Comparison of ENCODE assay signal across 19 cellular contexts in the genomic region with DNA sequence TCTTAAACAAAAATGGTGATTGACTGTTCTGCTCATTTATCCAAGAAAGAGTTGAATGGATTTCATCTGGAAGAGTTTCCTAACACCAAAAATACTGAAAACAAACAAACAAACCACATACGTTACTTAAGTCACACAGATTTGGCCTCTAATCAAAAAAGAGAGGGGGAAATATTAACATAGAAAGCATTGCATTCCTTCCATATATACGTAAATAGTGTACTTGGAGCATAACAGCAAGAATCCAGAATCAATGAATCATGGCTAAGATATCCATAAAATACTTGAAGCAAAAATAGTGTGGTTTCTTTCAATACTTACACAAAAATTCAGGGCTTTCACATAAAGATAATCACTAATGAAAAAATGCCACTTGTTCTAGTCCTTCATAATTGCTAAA.
A peak's percentile ranks its signal among the peaks of the same experiment; 100 is the strongest.
DNase-seq lines count a peak whose midpoint lies in the region; ATAC-seq, FAIRE-seq and TF ChIP-seq lines count a peak whose summit lies in the region.
"Had no signal": no experiment of that assay in that cellular context is flagged by ENCODE, and none has a peak within 500 bp of the region (broad histone marks: within the 10 kb centered on the region; RNA-seq: fewer than 3 reads in every experiment).

No MANE protein-coding gene starts in this region.

- no peak overlapping the region for H3K27ac Mint-ChIP-seq in activated CD8-positive, alpha-beta T cell treated with anti-CD3 and anti-CD28 coated beads, Interleukin-2, amount 10 ng/mL, durations not matched to agents 7 days and 5 days
- H3K27ac Mint-ChIP-seq: CD14-positive monocyte; dendritic cell treated with granulocyte-macrophage colony-stimulating factor and Interleukin-4, amounts not matched to agents 40 ng/mL and 50 ng/mL, for 4 days; stimulated activated effector memory CD8-positive, alpha-beta T cell treated with anti-CD3 and anti-CD28 coated beads, Interleukin-12 subunit alpha, Interleukin-12 subunit beta, amount 100 ng/mL, for 72 hours had no signal

- H3K4me1 ChIP-seq in endothelial cell of umbilical vein (ENCODE audit: control insufficient read depth, extremely low read depth, insufficient read depth, low read length): peaks cover 10% of the 10 kb centered on the region
- peaks cover 23% of the 10 kb centered on the region for H3K4me1 ChIP-seq in osteoblast (ENCODE audit: insufficient read depth, low read length)
- no peaks in the 10 kb centered on the region for H3K4me1 ChIP-seq in vagina
- H3K4me1 ChIP-seq: gastrocnemius medialis, upper lobe of right lung had no signal

- no TSS peak for BruUV-seq in endothelial cell of umbilical vein (replicated peaks; lab: Mats Ljungman, UMichigan)

- FAIRE-seq in RCC 7860 (lab: Jason Lieb, UNC): no peak
- peak; percentile 12 for FAIRE-seq in endothelial cell of umbilical vein (lab: Jason Lieb, UNC)
- FAIRE-seq in H54 (lab: Jason Lieb, UNC): no peak
- FAIRE-seq: islet of Langerhans had no signal

- no peak overlapping the region for H3K4me2 ChIP-seq in endothelial cell of umbilical vein (ENCODE audit: insufficient read depth, low read length)
- H3K4me2 ChIP-seq in osteoblast (ENCODE audit: insufficient read depth, low read length): peak overlapping the region; percentile 23

- POLR2A ChIA-PET in BJ (lab: Charles Lee) (no interaction called here), endothelial cell of umbilical vein (lab: Charles Lee) (no interaction called here)
- POLR2A ChIA-PET in activated CD8-positive, alpha-beta T cell treated with anti-CD3 and anti-CD28 coated beads, Interleukin-2, amount 10 ng/mL, durations not matched to agents 7 days and 5 days (lab: Charles Lee): no interaction called here

- dilution Hi-C loops in endothelial cell of umbilical vein (cut with MboI; ENCODE audit: extremely low pct_ligation_motif_present, low sequenced_read_pairs): no loop called here

- no peaks in the 10 kb centered on the region for H3K4me1 Mint-ChIP-seq in activated CD8-positive, alpha-beta T cell treated with anti-CD3 and anti-CD28 coated beads, Interleukin-2, amount 10 ng/mL, durations not matched to agents 7 days and 5 days (ENCODE audit: low read depth)
- H3K4me1 Mint-ChIP-seq: CD14-positive monocyte; stimulated activated effector memory CD8-positive, alpha-beta T cell treated with anti-CD3 and anti-CD28 coated beads, Interleukin-12 subunit alpha, Interleukin-12 subunit beta, amount 100 ng/mL, for 72 hours had no signal

- H3K4me3 Mint-ChIP-seq in activated CD8-positive, alpha-beta T cell treated with anti-CD3 and anti-CD28 coated beads, Interleukin-2, amount 10 ng/mL, durations not matched to agents 7 days and 5 days: no peak overlapping the region
- H3K4me3 Mint-ChIP-seq: CD14-positive monocyte; dendritic cell treated with granulocyte-macrophage colony-stimulating factor and Interleukin-4, amounts not matched to agents 40 ng/mL and 50 ng/mL, for 4 days; stimulated activated effector memory CD8-positive, alpha-beta T cell treated with anti-CD3 and anti-CD28 coated beads, Interleukin-12 subunit alpha, Interleukin-12 subunit beta, amount 100 ng/mL, for 72 hours had no signal

- peak; percentile 93 for DNase-seq in BJ (ENCODE audit: low read depth)
- peak; percentile 5 for DNase-seq in RCC 7860 (ENCODE audit: low spot score)
- peak; percentile 81 for DNase-seq in endothelial cell of umbilical vein (ENCODE audit: low read depth, low spot score)
- DNase-seq in osteoblast (ENCODE audit: insufficient read length, low spot score, missing footprints): no peak
- DNase-seq in activated CD8-positive, alpha-beta T cell treated with anti-CD3 and anti-CD28 coated beads, Interleukin-2, amount 10 ng/mL, durations not matched to agents 7 days and 5 days: no peak
- DNase-seq in ureter (ENCODE audit: low spot score): no peak
- DNase-seq in H54 (ENCODE audit: insufficient read length, low spot score): no peak
- no peak for DNase-seq in vagina (ENCODE audit: extremely low spot score in 2 of 2)
- DNase-seq: activated naive CD4-positive, alpha-beta T cell treated with anti-CD3 and anti-CD28 coated beads, Interleukin-2, amount 50 U/mL, for 16 hours; gastrocnemius medialis; GOT3; Kasumi-1; NCI-H1930; stimulated activated CD4-positive, alpha-beta T cell treated with anti-CD3 and anti-CD28 coated beads, Interleukin-2, amount 100 ng/mL, for 48 hours; upper lobe of right lung had no signal

- H3K79me2 ChIP-seq in endothelial cell of umbilical vein (ENCODE audit: control insufficient read depth, insufficient read depth, low read length): no peaks in the 10 kb centered on the region
- H3K79me2 ChIP-seq in osteoblast (ENCODE audit: insufficient read depth, low read length): no peaks in the 10 kb centered on the region

- peaks cover 25% of the 10 kb centered on the region for H3K9me3 Mint-ChIP-seq in activated CD8-positive, alpha-beta T cell treated with anti-CD3 and anti-CD28 coated beads, Interleukin-2, amount 10 ng/mL, durations not matched to agents 7 days and 5 days (ENCODE audit: insufficient read depth)

- peak overlapping the region; percentile 33 for H3K9ac ChIP-seq in endothelial cell of umbilical vein (replicated peaks; ENCODE audit: extremely low read depth, insufficient read depth, low read length)

- no peak for TF ChIP-seq POLR2A in endothelial cell of umbilical vein (IDR thresholded peaks at IDR 0.05; ENCODE audit: low read depth, low read length)
- no peak for TF ChIP-seq POLR2A in H54 (IDR thresholded peaks at IDR 0.05; ENCODE audit: low read depth, low read length)
- TF ChIP-seq POLR2A in vagina (IDR thresholded peaks at IDR 0.05): no peak

- ATAC-seq in activated CD8-positive, alpha-beta T cell treated with anti-CD3 and anti-CD28 coated beads, Interleukin-2, amount 10 ng/mL, durations not matched to agents 7 days and 5 days: no peak
- ATAC-seq: gastrocnemius medialis; stimulated activated effector memory CD8-positive, alpha-beta T cell treated with anti-CD3 and anti-CD28 coated beads, Interleukin-12 subunit alpha, Interleukin-12 subunit beta, amount 100 ng/mL, for 72 hours; upper lobe of right lung had no signal

- no peaks in the 10 kb centered on the region for H3K36me3 ChIP-seq in BJ (ENCODE audit: control insufficient read depth, insufficient read depth, low read length)
- no peaks in the 10 kb centered on the region for H3K36me3 ChIP-seq in endothelial cell of umbilical vein (ENCODE audit: control insufficient read depth in 2 of 2, extremely low read depth in 1 of 2, insufficient read depth in 2 of 2, low read length in 2 of 2)
- no peaks in the 10 kb centered on the region for H3K36me3 ChIP-seq in osteoblast (ENCODE audit: insufficient read depth, low read length)
- H3K36me3 ChIP-seq in vagina: no peaks in the 10 kb centered on the region
- H3K36me3 ChIP-seq: gastrocnemius medialis, upper lobe of right lung had no signal

- no peaks in the 10 kb centered on the region for H3K9me1 ChIP-seq in endothelial cell of umbilical vein (replicated peaks; ENCODE audit: control insufficient read depth, extremely low read depth, insufficient read depth, low read length)

- H3K4me3 ChIP-seq in BJ (ENCODE audit: low read depth, low read length) (no peak overlapping the region), endothelial cell of umbilical vein (replicated peaks in 1 of 3; ENCODE audit: insufficient read depth in 1 of 3, low read depth in 1 of 3, low read length in 3 of 3) (no peak overlapping the region), osteoblast (ENCODE audit: insufficient read depth, low read length) (no peak overlapping the region), vagina (no peak overlapping the region)
- H3K4me3 ChIP-seq: gastrocnemius medialis, upper lobe of right lung had no signal

- peaks cover 10% of the 10 kb centered on the region for H3K36me3 Mint-ChIP-seq in activated CD8-positive, alpha-beta T cell treated with anti-CD3 and anti-CD28 coated beads, Interleukin-2, amount 10 ng/mL, durations not matched to agents 7 days and 5 days (ENCODE audit: low read depth)
- H3K36me3 Mint-ChIP-seq: stimulated activated effector memory CD8-positive, alpha-beta T cell treated with anti-CD3 and anti-CD28 coated beads, Interleukin-12 subunit alpha, Interleukin-12 subunit beta, amount 100 ng/mL, for 72 hours had no signal

- no peak overlapping the region for H3K27ac ChIP-seq in endothelial cell of umbilical vein (ENCODE audit: insufficient read depth, low read depth, low read length)
- peak overlapping the region; percentile 79 for H3K27ac ChIP-seq in osteoblast (ENCODE audit: low read depth, low read length)
- H3K27ac ChIP-seq in vagina: no peak overlapping the region
- H3K27ac ChIP-seq: gastrocnemius medialis, upper lobe of right lung had no signal

- TF ChIP-seq CTCF in BJ (IDR thresholded peaks at IDR 0.05; ENCODE audit: insufficient read depth, low read depth, low read length) (no peak), endothelial cell of umbilical vein (IDR thresholded peaks at IDR 0.05; ENCODE audit: extremely low read depth in 1 of 2, insufficient read depth in 1 of 2, low read depth in 1 of 2, low read length in 2 of 2) (no peak), osteoblast (IDR thresholded peaks at IDR 0.05; ENCODE audit: extremely low read depth, low read depth, low read length) (no peak), vagina (IDR thresholded peaks at IDR 0.05) (no peak)

- H4K20me1 ChIP-seq in endothelial cell of umbilical vein (replicated peaks; ENCODE audit: control insufficient read depth, extremely low read depth, insufficient read depth, low read length) (no peaks in the 10 kb centered on the region), osteoblast (ENCODE audit: insufficient read depth, low read length) (no peaks in the 10 kb centered on the region)

- H3K9me3 ChIP-seq in endothelial cell of umbilical vein (replicated peaks; ENCODE audit: control insufficient read depth, insufficient read depth, low read length): no peaks in the 10 kb centered on the region
- H3K9me3 ChIP-seq in osteoblast (ENCODE audit: low read depth, low read length): peaks cover 2% of the 10 kb centered on the region
- no peaks in the 10 kb centered on the region for H3K9me3 ChIP-seq in vagina
- H3K9me3 ChIP-seq: gastrocnemius medialis, upper lobe of right lung had no signal

- intact Hi-C loops in endothelial cell of umbilical vein (cut with micrococcal nuclease): no loop called here
- intact Hi-C loops in vagina (cut with DNase I): no loop called here

- H3K27me3 Mint-ChIP-seq in activated CD8-positive, alpha-beta T cell treated with anti-CD3 and anti-CD28 coated beads, Interleukin-2, amount 10 ng/mL, durations not matched to agents 7 days and 5 days (ENCODE audit: low read depth): peaks cover 7% of the 10 kb centered on the region
- H3K27me3 Mint-ChIP-seq: dendritic cell treated with granulocyte-macrophage colony-stimulating factor and Interleukin-4, amounts not matched to agents 40 ng/mL and 50 ng/mL, for 4 days had no signal

- H2AFZ ChIP-seq in endothelial cell of umbilical vein (ENCODE audit: low read depth, low read length) (no peak overlapping the region), osteoblast (ENCODE audit: low read length) (no peak overlapping the region)

- H3K27me3 ChIP-seq in BJ (ENCODE audit: control insufficient read depth, insufficient read depth, low read length) (no peaks in the 10 kb centered on the region), endothelial cell of umbilical vein (ENCODE audit: control insufficient read depth in 2 of 2, insufficient read depth in 2 of 2, low read length in 2 of 2) (no peaks in the 10 kb centered on the region), osteoblast (ENCODE audit: insufficient read depth, low read length) (no peaks in the 10 kb centered on the region), vagina (no peaks in the 10 kb centered on the region)
- H3K27me3 ChIP-seq: gastrocnemius medialis, upper lobe of right lung had no signal

- CTCF ChIA-PET in BJ (lab: Yijun Ruan, JAX): interaction anchor here (1.3 kb wide), 1 partner anchor 355 kb away, joined by 6 read pairs; no protein-coding TSS in a partner anchor
- CTCF ChIA-PET in endothelial cell of umbilical vein (lab: Charles Lee): no interaction called here
- CTCF ChIA-PET in activated CD8-positive, alpha-beta T cell treated with anti-CD3 and anti-CD28 coated beads, Interleukin-2, amount 10 ng/mL, durations not matched to agents 7 days and 5 days (lab: Charles Lee): no interaction called here

Comparison
In these comparisons a context has a peak if more than half of its experiments do, and no peak if none do; other contexts are left out.
1. DNase-seq: peak in BJ (single experiment), RCC 7860 (single experiment) and endothelial cell of umbilical vein (single experiment); none in osteoblast (single experiment), activated CD8-positive, alpha-beta T cell treated with anti-CD3 and anti-CD28 coated beads, Interleukin-2, amount 10 ng/mL, durations not matched to agents 7 days and 5 days (single experiment), ureter (single experiment), H54 (single experiment) and vagina (0 of 2).